ENCODE assay signal across 9 cellular contexts in the genomic region with DNA sequence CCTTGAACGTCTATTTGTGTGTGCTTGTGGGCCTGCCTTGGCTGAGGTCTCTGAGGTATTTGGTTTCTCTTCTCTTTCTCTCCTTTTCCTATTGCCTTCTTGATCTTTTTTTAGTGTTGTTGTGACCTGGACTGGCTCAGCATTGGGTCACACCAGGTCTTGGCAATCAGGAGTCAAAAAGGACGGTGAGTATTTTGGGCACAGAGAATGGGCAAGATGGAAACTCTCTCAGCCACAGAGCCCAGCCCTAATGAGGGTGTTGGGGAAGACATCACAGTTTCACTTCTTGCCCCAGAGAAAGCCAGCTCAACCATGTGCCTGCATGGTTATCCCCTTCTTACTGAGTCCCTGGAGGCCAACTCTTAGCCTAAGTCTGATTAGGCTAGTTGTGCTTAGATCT. TPM values are rescaled to one million over a fixed set of nuclear protein-coding genes. Genes with fewer than 3 reads are reported as not detected.
DNase-seq lines count a peak whose midpoint lies in the region; ATAC-seq and TF ChIP-seq lines count a peak whose summit lies in the region.
"Had no signal": no experiment of that assay in that cellular context is flagged by ENCODE, and none has a peak within 500 bp of the region (broad histone marks: within the 10 kb centered on the region; RNA-seq: fewer than 3 reads in every experiment).

No MANE protein-coding gene starts in this region.

- no peak for TF ChIP-seq POLR2A in suprapubic skin (IDR thresholded peaks at IDR 0.05)

- H3K9me3 ChIP-seq in endodermal cell (ENCODE audit: control insufficient read depth, low read length) (no peaks in the 10 kb centered on the region), suprapubic skin (no peaks in the 10 kb centered on the region)

- H3K9me3 Mint-ChIP-seq in endodermal cell, result no peaks in the 10 kb centered on the region

- no peak for TF ChIP-seq EP300 in suprapubic skin (IDR thresholded peaks at IDR 0.05)

- H3K27me3 ChIP-seq in endodermal cell (ENCODE audit: control insufficient read depth, insufficient read depth, low read length, poor library complexity, severe bottlenecking) (no peaks in the 10 kb centered on the region), suprapubic skin (no peaks in the 10 kb centered on the region)

- 90 to 100% methylated on average over 1 to 2 of the region's 2 CpGs for WGBS in endodermal cell (ENCODE audit: insufficient coverage in 1 of 2, insufficient read length in 1 of 2), 2 experiments
- WGBS in suprapubic skin, result 90% methylated on average over 2 of the region's 2 CpGs

- H3K4me1 ChIP-seq in endodermal cell (ENCODE audit: control insufficient read depth, insufficient read depth, low read length) (peaks cover 11% of the 10 kb centered on the region), suprapubic skin (peaks cover 13% of the 10 kb centered on the region)

- no peaks in the 10 kb centered on the region for H3K27me3 Mint-ChIP-seq in endodermal cell (ENCODE audit: insufficient read depth)

- DNase-seq in endodermal cell (peak; percentile 21), T-helper 2 cell (no peak), suprapubic skin (ENCODE audit: low spot score in 2 of 2) (no peak), NCI-H1436 treated with DMSO at 0.1 percent for 48 hours (lab: John Stamatoyannopoulos, UW) (no peak), Ammon's horn (ENCODE audit: low spot score) (no peak)
- DNase-seq: NCI-H510A had no signal

- ATAC-seq in GM18517 (IDR thresholded peaks at IDR 0.05; ENCODE audit: unreplicated experiment) (peak; percentile 89), GM21390 (IDR thresholded peaks at IDR 0.05; ENCODE audit: unreplicated experiment) (peak; percentile 86), HG03135 (IDR thresholded peaks at IDR 0.05; ENCODE audit: unreplicated experiment) (peak; percentile 84)

- no peak overlapping the region for H3K4me3 Mint-ChIP-seq in endodermal cell

- no peaks in the 10 kb centered on the region for H3K36me3 Mint-ChIP-seq in endodermal cell (ENCODE audit: low read depth)

- H3K27ac Mint-ChIP-seq in endodermal cell, result no peak overlapping the region

- H3K27ac ChIP-seq in endodermal cell (ENCODE audit: low read depth, low read length) (no peak overlapping the region), suprapubic skin (no peak overlapping the region)

- H3K4me3 ChIP-seq in endodermal cell (ENCODE audit: low read length), result no peak overlapping the region
- no peak overlapping the region for H3K4me3 ChIP-seq in suprapubic skin

- no peaks in the 10 kb centered on the region for H3K36me3 ChIP-seq in endodermal cell (ENCODE audit: control insufficient read depth, insufficient read depth, low read length)
- H3K36me3 ChIP-seq in suprapubic skin, result no peaks in the 10 kb centered on the region

- H3K9ac ChIP-seq in endodermal cell (ENCODE audit: extremely low read depth, low read length, poor library complexity, severe bottlenecking), result no peak overlapping the region

- TF ChIP-seq CTCF in endodermal cell (conservative IDR thresholded peaks at IDR 0.05) (no peak), suprapubic skin (IDR thresholded peaks at IDR 0.05) (no peak)

- H3K4me1 Mint-ChIP-seq in endodermal cell, result peaks cover 32% of the 10 kb centered on the region

RNA-seq across cellular contexts. Expression of gene INO80C, which starts 13.7 kb away (rescaled TPM):
- total RNA-seq in endodermal cell (10 to 100 TPM; 31.1 to 31.9 TPM), suprapubic skin (10 to 100 TPM; 12.6 to 35.2 (median 18.2) TPM)
- polyA plus RNA-seq in endodermal cell (2013, experiment 1 of 2), result 32.4 TPM
- polyA plus RNA-seq in endodermal cell (2013, experiment 2 of 2), result 27.4 TPM
